In genomic region chr3:48991851-48992545, GRCh38 we compare ENCODE assay signal across 7 cellular contexts. TPM values are rescaled to one million over a fixed set of nuclear protein-coding genes. Genes with fewer than 3 reads are reported as not detected.
A peak's percentile ranks its signal among the peaks of the same experiment; 100 is the strongest.
DNase-seq lines count a peak whose midpoint lies in the region; ATAC-seq and TF ChIP-seq lines count a peak whose summit lies in the region.

No MANE protein-coding gene starts in this region.

- TF ChIP-seq POLR2A in spleen (IDR thresholded peaks at IDR 0.05) = no peak

- H3K27me3 Mint-ChIP-seq in T-cell = no peaks in the 10 kb centered on the region

- TF ChIP-seq CTCF in fibroblast of mammary gland (conservative IDR thresholded peaks at IDR 0.05; ENCODE audit: control insufficient read depth, insufficient read depth, low read depth, low read length) = no peak
- no peak for TF ChIP-seq CTCF in spleen (IDR thresholded peaks at IDR 0.05 in 8 of 11, conservative IDR thresholded peaks at IDR 0.05 in 3 of 11)

- no peaks in the 10 kb centered on the region for H3K36me3 ChIP-seq in GM23248 (ENCODE audit: low read depth)
- peaks cover 0 to 29% (median 3%) of the 10 kb centered on the region in 6 donors for H3K36me3 ChIP-seq in spleen

- intact Hi-C loops in spleen (cut with DNase I; ENCODE audit: low total_unique reads) = no loop called here

- peak overlapping the region; percentile 89 to 93 (median 92) for H3K4me3 Mint-ChIP-seq in T-cell

- peak overlapping the region; percentile 86; the same call in 1 of the 2 replicates for H3K9ac ChIP-seq in GM23248

- in situ Hi-C loops in GM23248 (cut with MboI) = no loop called here

- no peaks in the 10 kb centered on the region for H3K9me2 ChIP-seq in GM23248 (ENCODE audit: insufficient read depth)

- no peaks in the 10 kb centered on the region for H3K9me3 Mint-ChIP-seq in T-cell

- POLR2A ChIA-PET in T-cell (lab: Charles Lee) = interaction anchor here (0.6 to 2.1 kb wide), 3 partner anchors 15 to 314 kb away, joined by 3 to 7 read pairs (median 4); partner anchors contain the start of gene WDR6 (in 2 of the 2)

- H3K27me3 ChIP-seq in GM23248 (replicated peaks; ENCODE audit: insufficient read depth) (no peaks in the 10 kb centered on the region), spleen (replicated peaks in 1 of 7) (no peaks in the 10 kb centered on the region)

- WGBS in GM23248 (ENCODE audit: low coverage in 1 of 2, low lambda C conversion rate in 2 of 2, missing lambda C conversion rate in 2 of 2), 2 experiments = 54 to 55% methylated on average over 5 of the region's 5 CpGs
- WGBS in spleen, 5 donors = 78 to 92% (median 86%) methylated on average over 5 of the region's 5 CpGs

- H2AFZ ChIP-seq in GM23248 = no peak overlapping the region

- peaks cover 6% of the 10 kb centered on the region; the same call in 1 of the 2 replicates for H3F3A ChIP-seq in GM23248 (ENCODE audit: insufficient read depth)

- H3K79me2 ChIP-seq in GM23248 (ENCODE audit: insufficient read depth) = peaks cover 61% of the 10 kb centered on the region

- peaks cover 47 to 49% (median 49%) of the 10 kb centered on the region in 3 donors for H3K4me1 Mint-ChIP-seq in T-cell

- peak overlapping the region; percentile 77 for H3K4me3 ChIP-seq in GM23248
- H3K4me3 ChIP-seq in fibroblast of mammary gland (ENCODE audit: control insufficient read depth, low read depth, low read length) = peak overlapping the region; percentile 69
- H3K4me3 ChIP-seq in spleen = peak overlapping the region in 2 of 8 donors; percentile 90 to 100

- 0 out of 2 replicates have a peak overlapping the region, but pooled peaks have one; percentile 94 for H3K27ac ChIP-seq in GM23248
- H3K27ac ChIP-seq in spleen = peak overlapping the region in 5 of 8 donors; percentile 85 to 90 (median 87)

- CTCF ChIA-PET in T-cell (lab: Charles Lee) = interaction anchor here (0.6 to 1.9 kb wide), 5 partner anchors 15 to 1284 kb away, joined by 4 to 10 read pairs (median 5); partner anchors contain the start of gene WDR6 (in 1 of the 2)

- peak overlapping the region; percentile 88 for H3K4me2 ChIP-seq in GM23248 (ENCODE audit: unreplicated experiment)

- H3K27ac Mint-ChIP-seq in T-cell = peak overlapping the region; percentile 92 to 93

- peaks cover 9% of the 10 kb centered on the region for H3K36me3 Mint-ChIP-seq in T-cell

- DNase-seq in GM23248 (peak; percentile 33), T-cell (no peak), fibroblast of mammary gland (ENCODE audit: low read depth) (no peak), spleen (peak; percentile 7), NCI-H1436 treated with DMSO at 0.1 percent for 48 hours (lab: John Stamatoyannopoulos, UW) (no peak), cerebellum (ENCODE audit: low spot score) (no peak)
- no peak for DNase-seq in stimulated activated CD4-positive, alpha-beta T cell treated with anti-CD3 and anti-CD28 coated beads, Interleukin-2, amount 100 ng/mL, for 24 hours

- no peaks in the 10 kb centered on the region for H3K9me3 ChIP-seq in GM23248 (ENCODE audit: low read depth)
- no peaks in the 10 kb centered on the region for H3K9me3 ChIP-seq in spleen

- H4K20me1 ChIP-seq in GM23248 (ENCODE audit: insufficient read depth) = no peaks in the 10 kb centered on the region

- ATAC-seq in T-cell (replicated peaks in 1 of 4) = no peak

- peaks cover 14% of the 10 kb centered on the region; the same call in 1 of the 2 replicates for H3K4me1 ChIP-seq in GM23248 (ENCODE audit: insufficient read depth)
- peaks cover 18 to 54% (median 32%) of the 10 kb centered on the region in 6 donors for H3K4me1 ChIP-seq in spleen

RNA-seq across cellular contexts. Expression of gene P4HTM, which starts 2.0 kb away (rescaled TPM):
- 38.3 and 53.6 TPM in 2 replicates for total RNA-seq in GM23248 (2014; rRNA removed; shearing (Covaris generic))
- polyA plus RNA-seq in GM23248 (2016; fragmentation: Nextera tagmentation; extraction: Ambion mirVana) (29.7 and 30.4 TPM in 2 replicates), spleen (10 to 100 TPM; 20.8 to 37.2 (median 25.7) TPM)
- total RNA-seq in T-cell (10 to 100 TPM; 40.4 to 79.0 (median 73.6) TPM), spleen (10 to 100 TPM; 27.3 to 49.3 (median 32.6) TPM), cerebellum (44.4 TPM)

RNA-seq across cellular contexts. Expression of gene WDR6, which starts 15.2 kb away (rescaled TPM):
- total RNA-seq in GM23248 (2014; rRNA removed; shearing (Covaris generic)) = 56.1 and 60.8 TPM in 2 replicates
- polyA plus RNA-seq in GM23248 (2016; fragmentation: Nextera tagmentation; extraction: Ambion mirVana) (50.3 and 51.3 TPM in 2 replicates), spleen (100 to 1,000 TPM in 2 of 3 donors, 10 to 100 TPM in 1; 96.9 to 169 (median 161) TPM)
- total RNA-seq in T-cell (100 to 1,000 TPM; 204 to 300 (median 293) TPM), spleen (100 to 1,000 TPM; 109 to 171 (median 141) TPM), cerebellum (79.4 TPM)

RNA-seq across cellular contexts. Expression of gene DALRD3, which starts 26.4 kb away (rescaled TPM):
- 65.3 and 88.9 TPM in 2 replicates for total RNA-seq in GM23248 (2014; rRNA removed; shearing (Covaris generic))
- polyA plus RNA-seq in GM23248 (2016; fragmentation: Nextera tagmentation; extraction: Ambion mirVana) = 40.2 and 43.3 TPM in 2 replicates
- total RNA-seq in T-cell = 10 to 100 TPM; 20.8 to 35.1 (median 30.3) TPM
- 10 to 100 TPM; 16.4 to 27.5 (median 22.3) TPM for total RNA-seq in spleen
- 10 to 100 TPM; 28.5 to 32.0 (median 30.1) TPM for polyA plus RNA-seq in spleen
- 37.2 TPM for total RNA-seq in cerebellum

RNA-seq across cellular contexts. Expression of gene NDUFAF3, which starts 29.9 kb away (rescaled TPM):
- 129 and 132 TPM in 2 replicates for total RNA-seq in GM23248 (2014; rRNA removed; shearing (Covaris generic))
- polyA plus RNA-seq in GM23248 (2016; fragmentation: Nextera tagmentation; extraction: Ambion mirVana) = 211 and 218 TPM in 2 replicates
- 10 to 100 TPM; 62.8 to 92.1 (median 78.1) TPM for total RNA-seq in T-cell
- 10 to 100 TPM; 63.8 to 98.5 (median 80.1) TPM for total RNA-seq in spleen
- 10 to 100 TPM; 69.1 to 88.4 (median 77.4) TPM for polyA plus RNA-seq in spleen
- 26.8 TPM for total RNA-seq in cerebellum

RNA-seq across cellular contexts. Expression of gene IMPDH2, which starts 37.2 kb away (rescaled TPM):
- total RNA-seq in GM23248 (2014; rRNA removed; shearing (Covaris generic)) = 192 and 210 TPM in 2 replicates
- 121 and 128 TPM in 2 replicates for polyA plus RNA-seq in GM23248 (2016; fragmentation: Nextera tagmentation; extraction: Ambion mirVana)
- 100 to 1,000 TPM; 110 to 160 (median 149) TPM for total RNA-seq in T-cell
- 100 to 1,000 TPM in 2 of 7 donors, 10 to 100 TPM in 5; 84.4 to 104 (median 90.8) TPM for total RNA-seq in spleen
- 100 to 1,000 TPM in 2 of 3 donors, 10 to 100 TPM in 1; 99.2 to 127 (median 102) TPM for polyA plus RNA-seq in spleen
- 134 TPM for total RNA-seq in cerebellum

Comparison
In these comparisons a context has a peak if more than half of its experiments do, and no peak if none do; other contexts are left out.
1. DNase-seq: peak in GM23248 (single experiment) and spleen (single experiment); none in T-cell (0 of 34), fibroblast of mammary gland (single experiment), NCI-H1436 treated with DMSO at 0.1 percent for 48 hours (single experiment), stimulated activated CD4-positive, alpha-beta T cell treated with anti-CD3 and anti-CD28 coated beads, Interleukin-2, amount 100 ng/mL, for 24 hours (0 of 2) and cerebellum (single experiment).